In the genomic region with DNA sequence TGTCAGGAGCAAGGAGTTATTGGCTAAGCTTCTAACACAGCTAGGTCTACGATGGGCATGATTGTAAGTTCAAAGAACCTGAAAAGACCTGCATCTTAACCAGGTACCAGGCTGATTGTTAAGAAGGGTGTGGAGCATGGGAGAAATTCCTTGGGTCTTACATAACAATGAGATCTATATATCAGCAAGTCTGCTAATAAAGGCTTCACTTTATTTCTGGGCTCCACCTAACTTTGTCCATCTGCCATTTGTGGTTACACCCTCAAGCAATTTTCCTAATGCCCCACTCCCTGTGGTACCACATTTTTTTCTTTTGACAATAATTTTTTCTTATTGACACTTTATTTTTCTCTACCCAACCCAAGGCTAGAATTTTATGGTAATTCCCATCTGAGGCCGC, we compare ENCODE assay signal across 37 cellular contexts.
"Had no signal": no experiment of that assay in that cellular context is flagged by ENCODE, and none has a peak within 500 bp of the region (broad histone marks: within the 10 kb centered on the region; RNA-seq: fewer than 3 reads in every experiment).

No MANE protein-coding gene starts in this region.

- H3K4me1 ChIP-seq: adrenal gland, breast epithelium had no signal

- H3K4me3 ChIP-seq: adrenal gland, body of pancreas, breast epithelium had no signal

- H3K27me3 ChIP-seq: adrenal gland, body of pancreas, brain microvascular endothelial cell, breast epithelium had no signal

- H3K4me3 Mint-ChIP-seq: activated B cell treated with CpG ODN at 0.5 μM for 24 hours; activated CD4-positive, alpha-beta memory T cell treated with anti-CD3 and anti-CD28 coated beads for 36 hours; activated CD4-positive, alpha-beta T cell treated with anti-CD3 and anti-CD28 coated beads, Interleukin-2, amount 10 ng/mL, durations not matched to agents 24 days and 14 days; activated CD8-positive, alpha-beta T cell treated with anti-CD3 and anti-CD28 coated beads for 36 hours; activated naive CD4-positive, alpha-beta T cell treated with anti-CD3 and anti-CD28 coated beads for 36 hours; activated naive CD8-positive, alpha-beta T cell treated with anti-CD3 and anti-CD28 coated beads for 36 hours; activated T-cell treated with anti-CD3 and anti-CD28 coated beads, Interleukin-2, amount 50 U/mL, for 4 hours; activated T-cell treated with anti-CD3 and anti-CD28 coated beads, Interleukin-2, amount 50 U/mL, for 72 hours; activated T-helper 1 cell treated with anti-CD3 and anti-CD28 coated beads, Interleukin-12 subunit alpha, Interleukin-12 subunit beta, Interleukin-2, Interleukin-4 antibody, amounts not matched to agents 30 ng/mL and 10 ng/mL and 1 ng/mL, durations not matched to agents 14 hours and 24 hours and 36 hours; activated T-helper 17 cell treated with anti-CD3 and anti-CD28 coated beads, Interleukin-2, amount 50 U/mL, for 72 hours; T-helper 1 cell treated with Interleukin-12 subunit alpha and Interleukin-12 subunit beta and Interleukin-4 antibody, amounts not matched to agents 30 μg/mL and 1 μg/mL, for 36 hours; T-helper 2 cell treated with Interferon-gamma antibody and Interleukin-4, amounts not matched to agents 5 μg/mL and 100 μg/mL, for 36 hours had no signal

- H3K9me3 ChIP-seq: adrenal gland, body of pancreas, breast epithelium had no signal

- H3K9me3 Mint-ChIP-seq: activated CD4-positive, alpha-beta memory T cell treated with anti-CD3 and anti-CD28 coated beads for 36 hours; activated CD4-positive, alpha-beta T cell treated with anti-CD3 and anti-CD28 coated beads, Interleukin-2, amount 10 ng/mL, durations not matched to agents 24 days and 14 days; activated CD8-positive, alpha-beta T cell treated with anti-CD3 and anti-CD28 coated beads for 36 hours; activated T-cell treated with anti-CD3 and anti-CD28 coated beads, Interleukin-2, amount 50 U/mL, for 4 hours; activated T-helper 1 cell treated with anti-CD3 and anti-CD28 coated beads, Interleukin-12 subunit alpha, Interleukin-12 subunit beta, Interleukin-2, Interleukin-4 antibody, amounts not matched to agents 30 ng/mL and 10 ng/mL and 1 ng/mL, durations not matched to agents 14 hours and 24 hours and 36 hours had no signal

- H3K36me3 ChIP-seq: adrenal gland, brain microvascular endothelial cell, breast epithelium had no signal

- H3K27ac ChIP-seq: adrenal gland, body of pancreas, brain microvascular endothelial cell, breast epithelium, VCaP had no signal

- H3K27me3 Mint-ChIP-seq: activated B cell treated with CpG ODN at 0.5 μM for 24 hours; activated CD4-positive, alpha-beta T cell treated with anti-CD3 and anti-CD28 coated beads, Interleukin-2, amount 10 ng/mL, durations not matched to agents 24 days and 14 days; activated CD8-positive, alpha-beta T cell treated with anti-CD3 and anti-CD28 coated beads for 36 hours; activated naive CD8-positive, alpha-beta T cell treated with anti-CD3 and anti-CD28 coated beads for 36 hours; activated T-helper 17 cell treated with anti-CD3 and anti-CD28 coated beads, Interleukin-2, amount 50 U/mL, for 72 hours had no signal

- H3K36me3 Mint-ChIP-seq: activated CD4-positive, alpha-beta memory T cell treated with anti-CD3 and anti-CD28 coated beads for 36 hours; activated naive CD4-positive, alpha-beta T cell treated with anti-CD3 and anti-CD28 coated beads, Interleukin-2, amount 50 U/mL, for 72 hours; activated naive CD8-positive, alpha-beta T cell treated with anti-CD3 and anti-CD28 coated beads for 36 hours had no signal

- FAIRE-seq: astrocyte, TTC549 had no signal

- H3K27ac Mint-ChIP-seq: activated B cell treated with CpG ODN at 0.5 μM for 24 hours; activated CD4-positive, alpha-beta memory T cell treated with anti-CD3 and anti-CD28 coated beads for 36 hours; activated CD4-positive, alpha-beta T cell treated with anti-CD3 and anti-CD28 coated beads, Interleukin-2, amount 10 ng/mL, durations not matched to agents 24 days and 14 days; activated CD8-positive, alpha-beta T cell treated with anti-CD3 and anti-CD28 coated beads for 36 hours; activated naive CD4-positive, alpha-beta T cell treated with anti-CD3 and anti-CD28 coated beads for 36 hours; activated naive CD4-positive, alpha-beta T cell treated with anti-CD3 and anti-CD28 coated beads, Interleukin-2, amount 50 U/mL, for 72 hours; activated naive CD8-positive, alpha-beta T cell treated with anti-CD3 and anti-CD28 coated beads for 36 hours; activated T-cell treated with anti-CD3 and anti-CD28 coated beads, Interleukin-2, amount 50 U/mL, for 72 hours; activated T-helper 1 cell treated with anti-CD3 and anti-CD28 coated beads, Interleukin-12 subunit alpha, Interleukin-12 subunit beta, Interleukin-2, Interleukin-4 antibody, amounts not matched to agents 30 ng/mL and 10 ng/mL and 1 ng/mL, durations not matched to agents 14 hours and 24 hours and 36 hours; activated T-helper 17 cell treated with anti-CD3 and anti-CD28 coated beads, Interleukin-2, amount 50 U/mL, for 72 hours; T-helper 1 cell treated with Interleukin-12 subunit alpha and Interleukin-12 subunit beta and Interleukin-4 antibody, amounts not matched to agents 30 μg/mL and 1 μg/mL, for 36 hours; T-helper 2 cell treated with Interferon-gamma antibody and Interleukin-4, amounts not matched to agents 5 μg/mL and 100 μg/mL, for 36 hours had no signal

- H3K4me1 Mint-ChIP-seq: activated B cell treated with CpG ODN at 0.5 μM for 24 hours; activated CD4-positive, alpha-beta T cell treated with anti-CD3 and anti-CD28 coated beads, Interleukin-2, amount 10 ng/mL, durations not matched to agents 24 days and 14 days; activated naive CD8-positive, alpha-beta T cell treated with anti-CD3 and anti-CD28 coated beads for 36 hours; activated T-helper 17 cell treated with anti-CD3 and anti-CD28 coated beads, Interleukin-2, amount 50 U/mL, for 72 hours had no signal

- DNase-seq: activated B cell treated with CpG ODN at 0.5 μM for 24 hours; activated CD4-positive, alpha-beta memory T cell treated with anti-CD3 and anti-CD28 coated beads for 36 hours; activated CD4-positive, alpha-beta T cell treated with anti-CD3 and anti-CD28 coated beads for 4 hours; activated CD4-positive, alpha-beta T cell treated with anti-CD3 and anti-CD28 coated beads, Interleukin-2, amount 10 ng/mL, durations not matched to agents 24 days and 14 days; activated CD4-positive, alpha-beta T cell treated with anti-CD3 and anti-CD28 coated beads, Interleukin-2, amount 50 U/mL, for 1 hour; activated CD4-positive, alpha-beta T cell treated with anti-CD3 and anti-CD28 coated beads, Interleukin-2, amount 50 U/mL, for 4 hours; activated CD4-positive, CD25-positive, alpha-beta regulatory T cell treated with anti-CD3 and anti-CD28 coated beads, Interleukin-2, amount 50 U/mL, for 72 hours; activated CD8-positive, alpha-beta memory T cell treated with anti-CD3 and anti-CD28 coated beads, Interleukin-2, amount 50 U/mL, for 4 hours; activated CD8-positive, alpha-beta T cell treated with anti-CD3 and anti-CD28 coated beads for 36 hours; activated effector memory CD4-positive, alpha-beta T cell treated with anti-CD3 and anti-CD28 coated beads, Interleukin-2, amount 50 U/mL, for 16 hours; activated gamma-delta T cell treated with Interleukin-2 at 50 U/mL for 16 hours; activated naive CD4-positive, alpha-beta T cell; activated naive CD4-positive, alpha-beta T cell treated with anti-CD3 and anti-CD28 coated beads for 36 hours; activated naive CD4-positive, alpha-beta T cell treated with anti-CD3 and anti-CD28 coated beads, Interleukin-2, amount 50 U/mL, for 16 hours; activated naive CD8-positive, alpha-beta T cell treated with anti-CD3 and anti-CD28 coated beads for 36 hours; activated T-cell treated with anti-CD3 and anti-CD28 coated beads for 4 hours; activated T-cell treated with anti-CD3 and anti-CD28 coated beads, Interleukin-2, amount 50 U/mL, for 1 hour; activated T-cell treated with anti-CD3 and anti-CD28 coated beads, Interleukin-2, amount 50 U/mL, for 4 hours; activated T-cell treated with anti-CD3 and anti-CD28 coated beads, Interleukin-2, amount 50 U/mL, for 72 hours; adrenal gland; amniotic stem cell; aorta; body of pancreas; brain microvascular endothelial cell; central memory CD4-positive, alpha-beta T cell; T-helper 1 cell; T-helper 2 cell; T-helper 9 cell had no signal

- ATAC-seq: activated CD8-positive, alpha-beta T cell treated with anti-CD3 and anti-CD28 coated beads for 36 hours; activated naive CD4-positive, alpha-beta T cell treated with anti-CD3 and anti-CD28 coated beads, Interleukin-2, amount 50 U/mL, for 72 hours; activated T-cell treated with anti-CD3 and anti-CD28 coated beads, Interleukin-2, amount 50 U/mL, for 4 hours; activated T-cell treated with anti-CD3 and anti-CD28 coated beads, Interleukin-2, amount 50 U/mL, for 72 hours; activated T-helper 17 cell treated with anti-CD3 and anti-CD28 coated beads, Interleukin-2, amount 50 U/mL, for 72 hours; body of pancreas had no signal
